8 cellular contexts compared by ENCODE assay signal in genomic region chr15:42273099-42273899, GRCh38. TPM values are rescaled to one million over a fixed set of nuclear protein-coding genes. Genes with fewer than 3 reads are reported as not detected.
DNase-seq lines count a peak whose midpoint lies in the region; ATAC-seq, FAIRE-seq and TF ChIP-seq lines count a peak whose summit lies in the region.

Gene GANC (plus strand): TSS chr15:42273201. CDS start chr15:42274482, 1,281 bp downstream.
Gene TMEM87A (minus strand): TSS chr15:42273433. CDS start chr15:42273398, 35 bp downstream.

- H3K4me3 ChIP-seq in OCI-LY7 (ENCODE audit: low read depth, low read length, poor library complexity, severe bottlenecking) (peak within 1 kb of the TSS; percentile 84), endothelial cell of umbilical vein (replicated peaks in 1 of 3; ENCODE audit: insufficient read depth in 1 of 3, low read depth in 1 of 3, low read length in 3 of 3) (peak within 1 kb of the TSS; percentile 84 to 97 (median 96))

- peak within 1 kb of the TSS; percentile 94 for H2AFZ ChIP-seq in OCI-LY7 (ENCODE audit: low read length)
- H2AFZ ChIP-seq in endothelial cell of umbilical vein (ENCODE audit: low read depth, low read length) = peak within 1 kb of the TSS; percentile 95

- H3K9me3 ChIP-seq in OCI-LY7 (ENCODE audit: low read length) (no peaks in the 10 kb centered on the region), endothelial cell of umbilical vein (replicated peaks; ENCODE audit: control insufficient read depth, insufficient read depth, low read length) (no peaks in the 10 kb centered on the region)

- H3K36me3 ChIP-seq in OCI-LY7 (ENCODE audit: insufficient read depth, low read length) (peaks cover 27% of the 10 kb centered on the region), endothelial cell of umbilical vein (ENCODE audit: control insufficient read depth in 2 of 2, extremely low read depth in 1 of 2, insufficient read depth in 2 of 2, low read length in 2 of 2) (peaks cover 0 to 2% of the 10 kb centered on the region in 2 experiments)

- peaks cover 72% of the 10 kb centered on the region for H3K79me2 ChIP-seq in OCI-LY7 (ENCODE audit: insufficient read depth, low read depth, low read length)
- peaks cover 50% of the 10 kb centered on the region for H3K79me2 ChIP-seq in endothelial cell of umbilical vein (ENCODE audit: control insufficient read depth, insufficient read depth, low read length)

- FAIRE-seq in D721Med (lab: Jason Lieb, UNC) = no peak
- FAIRE-seq in endothelial cell of umbilical vein (lab: Jason Lieb, UNC) = peak; percentile 94

- H3K9ac ChIP-seq in endothelial cell of umbilical vein (replicated peaks; ENCODE audit: extremely low read depth, insufficient read depth, low read length) = peak within 1 kb of the TSS; percentile 90

- peaks cover 16% of the 10 kb centered on the region; the same call in 1 of the 2 replicates for H4K20me1 ChIP-seq in OCI-LY7 (ENCODE audit: insufficient read depth, low read length)
- no peaks in the 10 kb centered on the region for H4K20me1 ChIP-seq in endothelial cell of umbilical vein (replicated peaks; ENCODE audit: control insufficient read depth, extremely low read depth, insufficient read depth, low read length)

- DNase-seq in D721Med (ENCODE audit: insufficient read length, low spot score) (peak; percentile 57), HuH-7.5 (ENCODE audit: low spot score) (peak; percentile 66), OCI-LY7 (ENCODE audit: low spot score) (peak; percentile 97), activated T-cell treated with anti-CD3 and anti-CD28 coated beads for 1 hour (ENCODE audit: low read depth) (peak; percentile 85), endothelial cell of umbilical vein (ENCODE audit: low read depth, low spot score) (peak; percentile 99), midbrain (lab: John Stamatoyannopoulos, UW) (peak; percentile 99)
- peak; percentile 90 for DNase-seq in stimulated activated CD8-positive, alpha-beta memory T cell treated with anti-CD3 and anti-CD28 coated beads, Interleukin-2, amount 100 ng/mL, for 1 hour (ENCODE audit: low read depth in 2 of 2)

- no peaks in the 10 kb centered on the region for H3K27me3 ChIP-seq in endothelial cell of umbilical vein (ENCODE audit: control insufficient read depth in 2 of 2, insufficient read depth in 2 of 2, low read length in 2 of 2)

- H3K4me1 ChIP-seq in OCI-LY7 (ENCODE audit: insufficient read depth, low read length, poor library complexity, severe bottlenecking) = peaks cover 37% of the 10 kb centered on the region
- peaks cover 41% of the 10 kb centered on the region for H3K4me1 ChIP-seq in endothelial cell of umbilical vein (ENCODE audit: control insufficient read depth, extremely low read depth, insufficient read depth, low read length)

- intact Hi-C loops in OCI-LY7 (cut with micrococcal nuclease; ENCODE audit: unreplicated experiment) = loop anchor here (2.0 to 10.0 kb wide), 3 partner anchors 56 to 282 kb away; no protein-coding TSS in a partner anchor
- intact Hi-C loops in endothelial cell of umbilical vein (cut with micrococcal nuclease) = loop anchor here (1.0 to 5.0 kb wide), 4 partner anchors 112 to 377 kb away; partner anchors contain the start of gene ZNF106

- BruUV-seq in OCI-LY7 (replicated peaks; lab: Mats Ljungman, UMichigan) (no TSS peak), endothelial cell of umbilical vein (replicated peaks; lab: Mats Ljungman, UMichigan) (no TSS peak)

- peak; percentile 94 for TF ChIP-seq POLR2A in endothelial cell of umbilical vein (IDR thresholded peaks at IDR 0.05; ENCODE audit: low read depth, low read length)

- CTCF ChIA-PET in OCI-LY7 (lab: Charles Lee; ENCODE audit: unreplicated experiment) = interaction anchor here (0.6 kb wide), 1 partner anchor 236 kb away, joined by 3 read pairs; no protein-coding TSS in a partner anchor
- CTCF ChIA-PET in endothelial cell of umbilical vein (lab: Charles Lee) = interaction anchor here (1.0 to 1.6 kb wide), 2 partner anchors 14 to 112 kb away, joined by 3 to 7 read pairs; no protein-coding TSS in a partner anchor

- POLR2A ChIA-PET in OCI-LY7 (lab: Charles Lee) = interaction anchor here (0.8 to 1.2 kb wide), 7 partner anchors 13 to 218 kb away, joined by 3 to 5 read pairs (median 3); partner anchors contain the start of gene ZNF106
- POLR2A ChIA-PET in endothelial cell of umbilical vein (lab: Charles Lee) = interaction anchor here (0.6 to 1.0 kb wide), 3 partner anchors 9 to 334 kb away, joined by 3 to 8 read pairs (median 3); partner anchors contain the start of gene ZNF106

- peak within 1 kb of the TSS; percentile 86 for H3K27ac ChIP-seq in OCI-LY7 (ENCODE audit: low read depth, low read length, poor library complexity, severe bottlenecking)
- peak within 1 kb of the TSS; percentile 89 for H3K27ac ChIP-seq in endothelial cell of umbilical vein (ENCODE audit: insufficient read depth, low read depth, low read length)

- peak; percentile 83 for ATAC-seq in GM21526 (IDR thresholded peaks at IDR 0.05; ENCODE audit: low FRiP score, unreplicated experiment)

- H3K9me1 ChIP-seq in endothelial cell of umbilical vein (replicated peaks; ENCODE audit: control insufficient read depth, extremely low read depth, insufficient read depth, low read length) = no peaks in the 10 kb centered on the region

- dilution Hi-C loops in endothelial cell of umbilical vein (cut with MboI; ENCODE audit: extremely low pct_ligation_motif_present, low sequenced_read_pairs) = no loop called here

- H3K4me2 ChIP-seq in OCI-LY7 (ENCODE audit: low read length) = peak within 1 kb of the TSS; percentile 97
- H3K4me2 ChIP-seq in endothelial cell of umbilical vein (ENCODE audit: insufficient read depth, low read length) = peak within 1 kb of the TSS; percentile 100

- no peak for TF ChIP-seq CTCF in D721Med (IDR thresholded peaks at IDR 0.05; ENCODE audit: insufficient read depth, missing control alignments)
- no peak for TF ChIP-seq CTCF in OCI-LY7 (conservative IDR thresholded peaks at IDR 0.05; ENCODE audit: low read length)
- TF ChIP-seq CTCF in endothelial cell of umbilical vein (IDR thresholded peaks at IDR 0.05; ENCODE audit: extremely low read depth in 1 of 2, insufficient read depth in 1 of 2, low read depth in 1 of 2, low read length in 2 of 2) = no peak

- H3K9me2 ChIP-seq in OCI-LY7 (ENCODE audit: insufficient read depth, low read length) = no peaks in the 10 kb centered on the region

TF ChIP-seq in endothelial cell of umbilical vein, 7 proteins besides CTCF, POLR2A, EP300 and RAD21:
- peak; percentile 87 for TF ChIP-seq POLR2AphosphoS5 (IDR thresholded peaks at IDR 0.05; ENCODE audit: insufficient read depth, low read depth, low read length)
- TF ChIP-seq MYC (IDR thresholded peaks at IDR 0.05; ENCODE audit: low read depth, low read length) = peak; percentile 21
- TF ChIP-seq FOS (IDR thresholded peaks at IDR 0.05; ENCODE audit: borderline replicate concordance, insufficient read depth, low read length) = no peak

RNA-seq across cellular contexts. Expression of gene GANC, which starts in this region (rescaled TPM):
- total RNA-seq in OCI-LY7 (2014; rRNA removed; shearing (Covaris generic)) = 25.4 and 27.9 TPM in 2 replicates
- total RNA-seq in OCI-LY7 (2022) (31.7 and 35.7 TPM in 2 replicates), endothelial cell of umbilical vein (17.8 and 20.0 TPM in 2 replicates)
- 8.5 and 8.7 TPM in 2 replicates for polyA plus RNA-seq in endothelial cell of umbilical vein
- 7.2 and 8.7 TPM in 2 replicates for polyA plus RNA-seq in endothelial cell of umbilical vein (2011; cell fraction: cytosol; rRNA removed)
- 27.3 and 28.4 TPM in 2 replicates for polyA plus RNA-seq in endothelial cell of umbilical vein (2011; cell fraction: nucleus; rRNA removed)
- 12.7 and 15.8 TPM in 2 replicates for polyA plus RNA-seq in endothelial cell of umbilical vein (2012)
- 12.6 and 18.4 TPM in 2 replicates for polyA minus RNA-seq in endothelial cell of umbilical vein
- polyA minus RNA-seq in endothelial cell of umbilical vein (2011; cell fraction: cytosol; rRNA and poly(A)+ RNA removed) = 12.3 TPM
- 24.9 and 32.0 TPM in 2 replicates for polyA minus RNA-seq in endothelial cell of umbilical vein (2011; cell fraction: nucleus; rRNA and poly(A)+ RNA removed)

RNA-seq across cellular contexts. Expression of gene TMEM87A, which starts in this region (rescaled TPM):
- total RNA-seq in OCI-LY7 (2014; rRNA removed; shearing (Covaris generic)) = 21.4 and 23.2 TPM in 2 replicates
- total RNA-seq in OCI-LY7 (2022) (23.6 and 24.5 TPM in 2 replicates), endothelial cell of umbilical vein (41.1 and 45.5 TPM in 2 replicates)
- 17.7 and 22.3 TPM in 2 replicates for polyA plus RNA-seq in endothelial cell of umbilical vein
- polyA plus RNA-seq in endothelial cell of umbilical vein (2011; cell fraction: cytosol; rRNA removed) = 17.9 and 18.6 TPM in 2 replicates
- polyA plus RNA-seq in endothelial cell of umbilical vein (2011; cell fraction: nucleus; rRNA removed) = 31.8 and 46.4 TPM in 2 replicates
- 22.2 and 27.7 TPM in 2 replicates for polyA plus RNA-seq in endothelial cell of umbilical vein (2012)
- polyA minus RNA-seq in endothelial cell of umbilical vein = 45.6 and 47.3 TPM in 2 replicates
- 36.8 TPM for polyA minus RNA-seq in endothelial cell of umbilical vein (2011; cell fraction: cytosol; rRNA and poly(A)+ RNA removed)
- 41.9 and 53.4 TPM in 2 replicates for polyA minus RNA-seq in endothelial cell of umbilical vein (2011; cell fraction: nucleus; rRNA and poly(A)+ RNA removed)

Comparison
In these comparisons a context has a peak if more than half of its experiments do, and no peak if none do; other contexts are left out.
1. Peak in every context shown above with its lines: DNase-seq, ATAC-seq, H3K4me3 ChIP-seq and H3K27ac ChIP-seq.